In genomic region chr12:19036673-19037357, GRCh38 we compare ENCODE assay signal across 1 cellular context.
TF ChIP-seq lines count a peak whose summit lies in the region.

No MANE protein-coding gene starts in this region.

TF ChIP-seq in IMR-90, 13 proteins besides CTCF, POLR2A, EP300 and RAD21 (continued from another document):
- TF ChIP-seq ELK1 (IDR thresholded peaks at IDR 0.05; ENCODE audit: borderline replicate concordance, low read depth, low read length), result no peak
- TF ChIP-seq RCOR1 (IDR thresholded peaks at IDR 0.05; ENCODE audit: insufficient replicate concordance, low read length), result no peak
- no peak for TF ChIP-seq CHD1 (IDR thresholded peaks at IDR 0.05; ENCODE audit: low read depth, low read length)
- TF ChIP-seq CEBPB (IDR thresholded peaks at IDR 0.05; ENCODE audit: low read depth, low read length), result no peak
- no peak for TF ChIP-seq NFE2L2 (IDR thresholded peaks at IDR 0.05; ENCODE audit: low read depth, low read length)
- TF ChIP-seq MAFK (IDR thresholded peaks at IDR 0.05; ENCODE audit: low read depth, low read length), result no peak
- TF ChIP-seq RFX5 (IDR thresholded peaks at IDR 0.05; ENCODE audit: low read depth, low read length), result no peak
- TF ChIP-seq SMC3 (IDR thresholded peaks at IDR 0.05; ENCODE audit: low read depth, low read length), result no peak
- no peak for TF ChIP-seq BHLHE40 (IDR thresholded peaks at IDR 0.05; ENCODE audit: low read depth, low read length)
